8 cellular contexts compared by ENCODE assay signal in genomic region chr12:21248679-21249078, GRCh38.
DNase-seq lines count a peak whose midpoint lies in the region; TF ChIP-seq lines count a peak whose summit lies in the region.

No MANE protein-coding gene starts in this region.

- no peak overlapping the region for H3K4me3 ChIP-seq in osteoblast (ENCODE audit: insufficient read depth, low read length)

- no peaks in the 10 kb centered on the region for H4K20me1 ChIP-seq in osteoblast (ENCODE audit: insufficient read depth, low read length)

- no peaks in the 10 kb centered on the region for H3K4me1 ChIP-seq in osteoblast (ENCODE audit: insufficient read depth, low read length)

- H3K4me2 ChIP-seq in osteoblast (ENCODE audit: insufficient read depth, low read length), result no peak overlapping the region

- H3K27me3 ChIP-seq in osteoblast (ENCODE audit: insufficient read depth, low read length), result no peaks in the 10 kb centered on the region

- DNase-seq in NCI-H1417 (lab: John Stamatoyannopoulos, UW), result peak in 2 of 3 experiments; percentile 14 to 44
- no peak for DNase-seq in NCI-H1417 treated with DMSO at 0.1 percent for 48 hours (lab: John Stamatoyannopoulos, UW)
- DNase-seq in LHCN-M2 (ENCODE audit: low read depth), result peak; percentile 11
- peak; percentile 11 for DNase-seq in astrocyte of the hippocampus (ENCODE audit: low read depth, low spot score)
- peak; percentile 68 for DNase-seq in osteoblast (ENCODE audit: insufficient read length, low spot score, missing footprints)
- DNase-seq in activated CD4-positive, alpha-beta T cell treated with anti-CD3 and anti-CD28 coated beads for 4 hours, result no peak
- no peak for DNase-seq in cerebellum (ENCODE audit: low spot score)
- no peak for DNase-seq in stimulated activated CD4-positive, alpha-beta T cell treated with anti-CD3 and anti-CD28 coated beads, Interleukin-4, amount 100 ng/mL, for 24 hours

- no peak overlapping the region for H2AFZ ChIP-seq in osteoblast (ENCODE audit: low read length)

- no peak overlapping the region for H3K27ac ChIP-seq in osteoblast (ENCODE audit: low read depth, low read length)

- no peaks in the 10 kb centered on the region for H3K79me2 ChIP-seq in osteoblast (ENCODE audit: insufficient read depth, low read length)

- no peaks in the 10 kb centered on the region for H3K9me3 ChIP-seq in osteoblast (ENCODE audit: low read depth, low read length)

- H3K36me3 ChIP-seq in osteoblast (ENCODE audit: insufficient read depth, low read length), result no peaks in the 10 kb centered on the region

- peak; percentile 38 for TF ChIP-seq CTCF in osteoblast (IDR thresholded peaks at IDR 0.05; ENCODE audit: extremely low read depth, low read depth, low read length)

Comparison
In these comparisons a context has a peak if more than half of its experiments do, and no peak if none do; other contexts are left out.
1. DNase-seq: peak in NCI-H1417 (2 of 3), LHCN-M2 (single experiment), astrocyte of the hippocampus (single experiment) and osteoblast (single experiment); none in NCI-H1417 treated with DMSO at 0.1 percent for 48 hours (single experiment), activated CD4-positive, alpha-beta T cell treated with anti-CD3 and anti-CD28 coated beads for 4 hours (0 of 2), cerebellum (single experiment) and stimulated activated CD4-positive, alpha-beta T cell treated with anti-CD3 and anti-CD28 coated beads, Interleukin-4, amount 100 ng/mL, for 24 hours (single experiment).